8 cellular contexts compared by ENCODE assay signal in genomic region chr10:96129387-96130325, GRCh38. TPM values are rescaled to one million over a fixed set of nuclear protein-coding genes. Genes with fewer than 3 reads are reported as not detected.
DNase-seq lines count a peak whose midpoint lies in the region; ATAC-seq and TF ChIP-seq lines count a peak whose summit lies in the region.

Gene ZNF518A (plus strand): TSS chr10:96130297. CDS start chr10:96156323, 26,026 bp downstream.

- CTCF ChIA-PET in GM10248 (lab: Yijun Ruan, JAX) = interaction anchor here (0.7 to 1.4 kb wide), 9 partner anchors 9 to 436 kb away, joined by 3 to 5 read pairs (median 3); partner anchors contain the start of gene TCTN3

- peak within 1 kb of the TSS; percentile 98 for H3K27ac Mint-ChIP-seq in activated naive CD8-positive, alpha-beta T cell
- H3K27ac Mint-ChIP-seq in osteocyte (ENCODE audit: unreplicated experiment) = peak within 1 kb of the TSS; percentile 99

- H3K4me3 Mint-ChIP-seq in activated naive CD8-positive, alpha-beta T cell = peak within 1 kb of the TSS; percentile 95
- peak within 1 kb of the TSS; percentile 90 for H3K4me3 Mint-ChIP-seq in osteocyte (ENCODE audit: unreplicated experiment)

- ATAC-seq in HG02571 (IDR thresholded peaks at IDR 0.05; ENCODE audit: unreplicated experiment) (peak; percentile 75), thoracic aorta (ENCODE audit: insufficient number of reproducible peaks, low FRiP score, low read depth) (peak; percentile 93)

- peak within 1 kb of the TSS; percentile 83 for H3K4me3 ChIP-seq in thoracic aorta

- peaks cover 24% of the 10 kb centered on the region for H3K4me1 Mint-ChIP-seq in activated naive CD8-positive, alpha-beta T cell (ENCODE audit: low read depth)
- peaks cover 25% of the 10 kb centered on the region for H3K4me1 Mint-ChIP-seq in osteocyte (ENCODE audit: unreplicated experiment)

- peaks cover 11 to 15% of the 10 kb centered on the region in 2 donors for H3K4me1 ChIP-seq in thoracic aorta (ENCODE audit: control insufficient read depth in 1 of 2, low read depth in 2 of 2)

- H3K9me3 Mint-ChIP-seq in activated naive CD8-positive, alpha-beta T cell (ENCODE audit: low read depth) = peaks cover 6% of the 10 kb centered on the region
- H3K9me3 Mint-ChIP-seq in osteocyte (ENCODE audit: unreplicated experiment) = peaks cover 3% of the 10 kb centered on the region

- no peaks in the 10 kb centered on the region for H3K9me3 ChIP-seq in thoracic aorta

- no peaks in the 10 kb centered on the region for H3K27me3 ChIP-seq in thoracic aorta (replicated peaks; ENCODE audit: insufficient read depth)

- H3K36me3 ChIP-seq in thoracic aorta = peaks cover 5% of the 10 kb centered on the region

- TF ChIP-seq CTCF in GM10248 (IDR thresholded peaks at IDR 0.05; ENCODE audit: control extremely low read depth, extremely low read depth, low read depth, missing control alignments) (no peak), osteocyte (IDR thresholded peaks at IDR 0.05) (no peak), thoracic aorta (IDR thresholded peaks at IDR 0.05) (no peak)

- intact Hi-C loops in head of caudate nucleus (cut with DNase I) = loop anchor here (2.0 to 10.0 kb wide), 2 partner anchors 39 to 435 kb away; partner anchors contain the start of gene TCTN3

- peaks cover 24% of the 10 kb centered on the region for H3K27me3 Mint-ChIP-seq in activated naive CD8-positive, alpha-beta T cell
- peaks cover 11% of the 10 kb centered on the region for H3K27me3 Mint-ChIP-seq in osteocyte (ENCODE audit: unreplicated experiment)

- peak within 1 kb of the TSS; percentile 87 to 95 for H3K27ac ChIP-seq in thoracic aorta

- DNase-seq in GM10248 (ENCODE audit: extremely low spot score) (peak; percentile 87), NCI-H1048 (lab: John Stamatoyannopoulos, UW) (peak; percentile 22), SKM-1 treated with dmso at 0.1 percent for 144 hours (lab: John Stamatoyannopoulos, UW; ENCODE audit: unreplicated experiment) (peak; percentile 90), head of caudate nucleus (peak; percentile 78 to 96 (median 92)), osteocyte (ENCODE audit: extremely low spot score, unreplicated experiment) (peak; percentile 96), thoracic aorta (ENCODE audit: low spot score) (peak; percentile 47)

- peaks cover 25% of the 10 kb centered on the region for H3K36me3 Mint-ChIP-seq in activated naive CD8-positive, alpha-beta T cell
- H3K36me3 Mint-ChIP-seq in osteocyte (ENCODE audit: unreplicated experiment) = peaks cover 15% of the 10 kb centered on the region

- POLR2A ChIA-PET in GM10248 (lab: Yijun Ruan, JAX) = interaction anchor here (0.6 to 1.6 kb wide), 5 partner anchors 8 to 166 kb away, joined by 3 to 13 read pairs (median 3); no protein-coding TSS in a partner anchor

RNA-seq across cellular contexts. Expression of gene ZNF518A, which starts in this region (rescaled TPM):
- 14.9 and 15.6 TPM in 2 replicates for total RNA-seq in osteocyte
- 10 to 100 TPM; 13.9 to 31.6 TPM for total RNA-seq in thoracic aorta

Comparison
In these comparisons a context has a peak if more than half of its experiments do, and no peak if none do; other contexts are left out.
1. Peak in every context shown above with its lines: DNase-seq, ATAC-seq, H3K4me3 ChIP-seq and H3K27ac ChIP-seq.
2. DNase-seq: peak in every context shown above with its lines; median percentile 96 in osteocyte; 92 in head of caudate nucleus; 90 in SKM-1 treated with dmso at 0.1 percent for 144 hours; 87 in GM10248; 47 in thoracic aorta; 22 in NCI-H1048.